In genomic region chr2:160221391-160222276, GRCh38 we compare ENCODE assay signal across 10 cellular contexts. TPM values are rescaled to one million over a fixed set of nuclear protein-coding genes. Genes with fewer than 3 reads are reported as not detected.
DNase-seq lines count a peak whose midpoint lies in the region; FAIRE-seq and TF ChIP-seq lines count a peak whose summit lies in the region.
"Had no signal": no experiment of that assay in that cellular context is flagged by ENCODE, and none has a peak within 500 bp of the region (broad histone marks: within the 10 kb centered on the region; RNA-seq: fewer than 3 reads in every experiment).

No MANE protein-coding gene starts in this region.

- no peak overlapping the region for H3K56ac ChIP-seq in H1 (replicated peaks; ENCODE audit: insufficient read length, low read depth, low read length)

- H3K4me3 ChIP-seq in H1 (ENCODE audit: extremely low read depth in 1 of 4, insufficient read depth in 2 of 4, low read depth in 3 of 4, low read length in 4 of 4) = no peak overlapping the region
- no peak overlapping the region for H3K4me3 ChIP-seq in mucosa of stomach (ENCODE audit: low read length)

- H2AFZ ChIP-seq in H1 (ENCODE audit: low read length) = peak overlapping the region; percentile 57; the same call in 1 of the 2 replicates

- H3K9ac ChIP-seq in H1 (replicated peaks in 1 of 4; ENCODE audit: extremely low read depth in 1 of 4, low read depth in 3 of 4, low read length in 3 of 4) (no peak overlapping the region), mucosa of stomach (ENCODE audit: low read length) (peak overlapping the region; percentile 73)

- H3K27me3 ChIP-seq in H1 (replicated peaks in 1 of 4; ENCODE audit: control insufficient read depth in 3 of 4, extremely low read depth in 1 of 4, insufficient read depth in 3 of 4, low read length in 3 of 4) (no peaks in the 10 kb centered on the region), mucosa of stomach (ENCODE audit: control insufficient read depth, insufficient read depth, low read length) (no peaks in the 10 kb centered on the region)

- no peak overlapping the region for H4K5ac ChIP-seq in H1 (ENCODE audit: insufficient read length, low read depth, low read length)

- H4K20me1 ChIP-seq in H1 (replicated peaks in 1 of 2; ENCODE audit: control insufficient read depth in 1 of 2, insufficient read depth in 2 of 2, low read length in 2 of 2) = no peaks in the 10 kb centered on the region

- H3K9me3 ChIP-seq in H1 (ENCODE audit: insufficient read depth in 2 of 2, low read depth in 1 of 2, low read length in 1 of 2) = no peaks in the 10 kb centered on the region
- H3K9me3 ChIP-seq in mucosa of stomach (ENCODE audit: control insufficient read depth, low read length) = no peaks in the 10 kb centered on the region

- WGBS in H1 (ENCODE audit: extremely low coverage in 1 of 2, insufficient coverage in 1 of 2, insufficient read length in 1 of 2, insufficient replicate concordance in 2 of 2, low coverage in 1 of 2, low lambda C conversion rate in 2 of 2, missing lambda C conversion rate in 1 of 2), 2 experiments = 86% methylated on average over 12 of the region's 12 CpGs; no CpG with 5 or more reads in 1 of the 2 experiments

- no peak overlapping the region for H2BK12ac ChIP-seq in H1 (ENCODE audit: low read depth, low read length)

- FAIRE-seq in H1 (lab: Jason Lieb, UNC) = no peak
- FAIRE-seq: G401.6 had no signal

- no peak for TF ChIP-seq CTCF in H1 (IDR thresholded peaks at IDR 0.05; ENCODE audit: control extremely low read depth in 1 of 3, insufficient read depth in 1 of 3, low read depth in 1 of 3, low read length in 3 of 3)

- H2BK15ac ChIP-seq in H1 (ENCODE audit: low read length) = no peak overlapping the region

- H2BK20ac ChIP-seq in H1 (ENCODE audit: low read length) = no peak overlapping the region

- H3K79me1 ChIP-seq in H1 (ENCODE audit: low read depth, low read length) = no peaks in the 10 kb centered on the region

- H3K23me2 ChIP-seq in H1 (ENCODE audit: low read depth, low read length) = no peaks in the 10 kb centered on the region

- no peak overlapping the region for H4K91ac ChIP-seq in H1 (replicated peaks; ENCODE audit: insufficient read length, low read length)

- POLR2A ChIA-PET in H1 (lab: Charles Lee; ENCODE audit: partially characterized antibody) = interaction anchor here (0.5 kb wide), 1 partner anchor 1116 kb away, joined by 3 read pairs; no protein-coding TSS in a partner anchor

- no peak overlapping the region for H2BK120ac ChIP-seq in H1 (replicated peaks; ENCODE audit: low read depth, low read length)

- peak; percentile 48 for DNase-seq in ACHN
- peak; percentile 77 for DNase-seq in LHCN-M2 (ENCODE audit: low read depth)
- no peak for DNase-seq in H1 (ENCODE audit: low read depth in 1 of 2, low spot score in 2 of 2)
- no peak for DNase-seq in DMS114 treated with DMSO at 0.1 percent for 48 hours (lab: John Stamatoyannopoulos, UW; ENCODE audit: unreplicated experiment)
- no peak for DNase-seq in NCI-H2227 treated with DMSO at 0.1 percent for 48 hours (lab: John Stamatoyannopoulos, UW)
- DNase-seq in SHP77 treated with DMSO at 0.1 percent for 48 hours (lab: John Stamatoyannopoulos, UW) = no peak
- DNase-seq in NOMO-1 treated with DMSO at 0.1 percent for 48 hours (lab: John Stamatoyannopoulos, UW; ENCODE audit: unreplicated experiment) = no peak

- H3K14ac ChIP-seq in H1 (ENCODE audit: insufficient read length) = no peak overlapping the region

- no peak overlapping the region for H3K27ac ChIP-seq in H1 (ENCODE audit: low read depth, low read length)

- no peak overlapping the region for H3K4me2 ChIP-seq in H1 (ENCODE audit: insufficient read depth in 1 of 2, low read depth in 2 of 2, low read length in 2 of 2)

- H4K8ac ChIP-seq in H1 (ENCODE audit: extremely low read depth, insufficient read depth, low read length) = no peak overlapping the region

- TF ChIP-seq POLR2A in H1 (IDR thresholded peaks at IDR 0.05; ENCODE audit: control extremely low read depth in 1 of 2, low read depth in 2 of 2, low read length in 2 of 2) = no peak

- no peaks in the 10 kb centered on the region for H3K79me2 ChIP-seq in H1 (ENCODE audit: control insufficient read depth in 1 of 2, insufficient read depth in 2 of 2, low read length in 2 of 2)

- H3K4ac ChIP-seq in H1 (replicated peaks; ENCODE audit: insufficient read length, low read depth, low read length) = no peak overlapping the region

- H2BK5ac ChIP-seq in H1 (ENCODE audit: low read depth, low read length) = no peak overlapping the region

- CTCF ChIA-PET in H1 (lab: Charles Lee; ENCODE audit: partially characterized antibody) = interaction anchor here (0.6 to 4.0 kb wide), 5 partner anchors 12 to 799 kb away, joined by 4 to 32 read pairs (median 10); no protein-coding TSS in a partner anchor

- TF ChIP-seq EP300 in H1 (IDR thresholded peaks at IDR 0.05; ENCODE audit: borderline replicate concordance in 1 of 2, low read depth in 2 of 2, low read length in 2 of 2) = no peak

- H3K36me3 ChIP-seq in H1 (ENCODE audit: control insufficient read depth in 2 of 4, insufficient read depth in 4 of 4, low read length in 3 of 4) = no peaks in the 10 kb centered on the region
- no peaks in the 10 kb centered on the region for H3K36me3 ChIP-seq in mucosa of stomach (ENCODE audit: control insufficient read depth, insufficient read depth, low read length)

- H3K18ac ChIP-seq in H1 (ENCODE audit: extremely low read depth, low read length) = no peak overlapping the region

- H3K4me1 ChIP-seq in H1 (replicated peaks in 1 of 4; ENCODE audit: control insufficient read depth in 3 of 4, insufficient read depth in 4 of 4, low read length in 3 of 4) (peaks cover 0 to 5% (median 5%) of the 10 kb centered on the region in 4 experiments; a peak in 3 of 7 replicates), mucosa of stomach (ENCODE audit: control insufficient read depth, insufficient read depth, low read length) (peaks cover 71% of the 10 kb centered on the region)

- no peak overlapping the region for H3K23ac ChIP-seq in H1 (ENCODE audit: insufficient read length)

- in situ Hi-C loops in ACHN (cut with HindIII; ENCODE audit: low pct_ligation_motif_present, low pct_unique_long_range_greater_than_20kb, low sequenced_read_pairs) = no loop called here

- no peak overlapping the region for H2AK5ac ChIP-seq in H1 (ENCODE audit: low read depth, low read length)

- TF ChIP-seq RAD21 in H1 (IDR thresholded peaks at IDR 0.05 in 1 of 2, conservative IDR thresholded peaks at IDR 0.05 in 1 of 2; ENCODE audit: low read depth in 2 of 2, low read length in 2 of 2) = no peak

TF ChIP-seq in H1, 55 proteins besides CTCF, POLR2A, EP300 and RAD21:
- no peak for TF ChIP-seq TBP (IDR thresholded peaks at IDR 0.05; ENCODE audit: low read depth, low read length)
- TF ChIP-seq BRCA1 (IDR thresholded peaks at IDR 0.05; ENCODE audit: low read depth, low read length) = no peak
- no peak for TF ChIP-seq SP4 (IDR thresholded peaks at IDR 0.05; ENCODE audit: low read length)
- no peak for TF ChIP-seq POLR2AphosphoS5 (IDR thresholded peaks at IDR 0.05; ENCODE audit: low read depth, low read length)
- TF ChIP-seq SIX5 (IDR thresholded peaks at IDR 0.05; ENCODE audit: low read depth, low read length) = no peak
- TF ChIP-seq ASH2L (IDR thresholded peaks at IDR 0.05; ENCODE audit: low read length) = no peak
- TF ChIP-seq GTF2F1 (IDR thresholded peaks at IDR 0.05; ENCODE audit: borderline replicate concordance, low read depth, low read length) = no peak
- TF ChIP-seq NANOG (IDR thresholded peaks at IDR 0.05; ENCODE audit: insufficient read depth, low read depth, low read length, poor library complexity, severe bottlenecking) = no peak
- TF ChIP-seq ATF3 (IDR thresholded peaks at IDR 0.05; ENCODE audit: insufficient read depth, low read depth, low read length) = no peak
- TF ChIP-seq YY1 (IDR thresholded peaks at IDR 0.05; ENCODE audit: low read depth, low read length) = no peak
- no peak for TF ChIP-seq CTBP2 (IDR thresholded peaks at IDR 0.05; ENCODE audit: borderline replicate concordance, insufficient read depth, insufficient read length, low read length)
- no peak for TF ChIP-seq FOSL1 (IDR thresholded peaks at IDR 0.05; ENCODE audit: insufficient read depth, low read depth, low read length)
- no peak for TF ChIP-seq TAF7 (optimal IDR thresholded peaks at IDR 0.05; ENCODE audit: borderline replicate concordance, low read depth, low read length)
- no peak for TF ChIP-seq SAP30 (IDR thresholded peaks at IDR 0.05; ENCODE audit: insufficient read depth, insufficient replicate concordance, low read length)
- TF ChIP-seq RXRA (IDR thresholded peaks at IDR 0.05; ENCODE audit: insufficient read depth, low read depth, low read length) = no peak

RNA-seq across cellular contexts. Expression of gene ITGB6, which starts 21.6 kb away (rescaled TPM):
- 11.6 and 15.2 TPM in 2 replicates for total RNA-seq in LHCN-M2 (2014; rRNA removed)
- polyA plus RNA-seq in LHCN-M2 (2012) = 1.8 TPM
- total RNA-seq in H1 (2021; fragmentation: NEBNext Ultra II Directional; extraction: Animal tissue kit (Norgen Biotek cat#: 25700)) = not detected in 2 replicates
- not detected in 2 replicates for polyA plus RNA-seq in H1 (2011; rRNA removed)
- not detected for polyA plus RNA-seq in H1 (2011; cell fraction: cytosol; rRNA removed)
- not detected for polyA plus RNA-seq in H1 (2011; cell fraction: nucleus; rRNA removed)
- not detected in 4 replicates for polyA plus RNA-seq in H1 (2012, experiment 1 of 2)
- not detected for polyA plus RNA-seq in H1 (2012, experiment 2 of 2)
- not detected for polyA plus RNA-seq in H1 (2013, experiment 1 of 2)
- not detected for polyA plus RNA-seq in H1 (2013, experiment 2 of 2)
- not detected in 2 replicates for polyA minus RNA-seq in H1 (2011; rRNA and poly(A)+ RNA removed)
- polyA minus RNA-seq in H1 (2011; cell fraction: cytosol; rRNA and poly(A)+ RNA removed) = not detected
- polyA minus RNA-seq in H1 (2011; cell fraction: nucleus; rRNA and poly(A)+ RNA removed) = not detected
- total RNA-seq: dermis microvascular lymphatic vessel endothelial cell had no signal

Comparison
In these comparisons a context has a peak if more than half of its experiments do, and no peak if none do; other contexts are left out.
1. DNase-seq: peak in ACHN (single experiment) and LHCN-M2 (single experiment); none in H1 (0 of 2), DMS114 treated with DMSO at 0.1 percent for 48 hours (single experiment), NCI-H2227 treated with DMSO at 0.1 percent for 48 hours (single experiment), SHP77 treated with DMSO at 0.1 percent for 48 hours (single experiment) and NOMO-1 treated with DMSO at 0.1 percent for 48 hours (single experiment).
2. RNA of gene ITGB6, which starts 21.6 kb away (total RNA-seq): 11.6 to 15.2 TPM in LHCN-M2; not detected in H1; every median in the first group is over 10 times any median in the second.